28 cellular contexts compared by ENCODE assay signal in genomic region chr3:29137601-29138000, GRCh38.
A peak's percentile ranks its signal among the peaks of the same experiment; 100 is the strongest.
DNase-seq lines count a peak whose midpoint lies in the region; ATAC-seq, FAIRE-seq and TF ChIP-seq lines count a peak whose summit lies in the region.
"Had no signal": no experiment of that assay in that cellular context is flagged by ENCODE, and none has a peak within 500 bp of the region (broad histone marks: within the 10 kb centered on the region; RNA-seq: fewer than 3 reads in every experiment).

No MANE protein-coding gene starts in this region.

- H3K14ac ChIP-seq in H1 (ENCODE audit: insufficient read length) = no peak overlapping the region

- POLR2A ChIA-PET in activated CD4-positive, alpha-beta T cell treated with anti-CD3 and anti-CD28 coated beads for 36 hours (lab: Charles Lee) = interaction anchor here (0.6 kb wide), 1 partner anchor 83 kb away, joined by 6 read pairs; no protein-coding TSS in a partner anchor
- POLR2A ChIA-PET in H1 (lab: Charles Lee; ENCODE audit: partially characterized antibody) = no interaction called here

- TF ChIP-seq POLR2A in H1 (IDR thresholded peaks at IDR 0.05; ENCODE audit: control extremely low read depth in 1 of 2, low read depth in 2 of 2, low read length in 2 of 2) = no peak
- no peak for TF ChIP-seq POLR2A in Peyer's patch (IDR thresholded peaks at IDR 0.05)

- H2AFZ ChIP-seq in H1 (ENCODE audit: low read length) = 0 out of 2 replicates have a peak overlapping the region, but pooled peaks have one; percentile 64

- DNase-seq in activated CD4-positive, alpha-beta T cell treated with anti-CD3 and anti-CD28 coated beads for 36 hours = peak; percentile 47
- DNase-seq in activated CD4-positive, alpha-beta T cell treated with anti-CD3 and anti-CD28 coated beads, Interleukin-2, amount 50 U/mL, for 1 hour = no peak
- peak; percentile 19 for DNase-seq in stimulated activated CD4-positive, alpha-beta T cell treated with anti-CD3 and anti-CD28 coated beads, Interleukin-15, amount 100 ng/mL, for 24 hours
- DNase-seq in stimulated activated CD4-positive, alpha-beta T cell treated with anti-CD3 and anti-CD28 coated beads, Interleukin-4, amount 100 ng/mL, for 1 hour = no peak
- DNase-seq in H1 (ENCODE audit: low read depth in 1 of 2, low spot score in 2 of 2) (no peak), Peyer's patch (no peak)
- no peak for DNase-seq in stimulated activated effector memory CD8-positive, alpha-beta T cell treated with anti-CD3 and anti-CD28 coated beads, Interleukin-12 subunit alpha, Interleukin-12 subunit beta, amount 100 ng/mL, for 72 hours (ENCODE audit: low spot score in 2 of 2)
- DNase-seq: activated CD4-positive, alpha-beta T cell treated with anti-CD3 and anti-CD28 coated beads, Interleukin-2, amount 50 U/mL, for 4 hours; activated T-cell treated with anti-CD3 and anti-CD28 coated beads, Interleukin-2, amount 50 U/mL, for 4 hours; CD4-positive, alpha-beta memory T cell; central memory CD4-positive, alpha-beta T cell; endodermal cell; midbrain; naive thymus-derived CD4-positive, alpha-beta T cell; NCI-H1436 treated with DMSO at 0.1 percent for 48 hours; NCI-H446; NCI-H82; Right ventricle myocardium superior had no signal

- H3K4me3 ChIP-seq in H1 (ENCODE audit: extremely low read depth in 1 of 4, insufficient read depth in 2 of 4, low read depth in 3 of 4, low read length in 4 of 4) (no peak overlapping the region), Peyer's patch (no peak overlapping the region)
- H3K4me3 ChIP-seq: ascending aorta, gastroesophageal sphincter had no signal

- no peak overlapping the region for H3K23ac ChIP-seq in H1 (ENCODE audit: insufficient read length)

- TF ChIP-seq CTCF in H1 (IDR thresholded peaks at IDR 0.05; ENCODE audit: control extremely low read depth in 1 of 3, insufficient read depth in 1 of 3, low read depth in 1 of 3, low read length in 3 of 3) (no peak), Peyer's patch (IDR thresholded peaks at IDR 0.05) (no peak)

- no peak overlapping the region for H2AK5ac ChIP-seq in H1 (ENCODE audit: low read depth, low read length)

- FAIRE-seq in H1 (lab: Jason Lieb, UNC) = no peak
- FAIRE-seq: A204.1, GM12891, islet of Langerhans had no signal

- no peaks in the 10 kb centered on the region for H4K20me1 ChIP-seq in H1 (replicated peaks in 1 of 2; ENCODE audit: control insufficient read depth in 1 of 2, insufficient read depth in 2 of 2, low read length in 2 of 2)

- no peak overlapping the region for H4K91ac ChIP-seq in H1 (replicated peaks; ENCODE audit: insufficient read length, low read length)

- H3K27me3 ChIP-seq in H1 (replicated peaks in 1 of 4; ENCODE audit: control insufficient read depth in 3 of 4, extremely low read depth in 1 of 4, insufficient read depth in 3 of 4, low read length in 3 of 4) (0 out of 7 replicates have a peak, but pooled peaks cover 0 to 2% (median 0%) of the 10 kb centered on the region in 4 experiments), Peyer's patch (no peaks in the 10 kb centered on the region)
- H3K27me3 ChIP-seq: ascending aorta, gastroesophageal sphincter had no signal

- CTCF ChIA-PET in activated CD4-positive, alpha-beta T cell treated with anti-CD3 and anti-CD28 coated beads for 36 hours (lab: Charles Lee) = interaction anchor here (1.7 kb wide), 1 partner anchor 9 kb away, joined by 4 read pairs; no protein-coding TSS in a partner anchor
- CTCF ChIA-PET in H1 (lab: Charles Lee; ENCODE audit: partially characterized antibody) = no interaction called here

- TF ChIP-seq RAD21 in H1 (IDR thresholded peaks at IDR 0.05 in 1 of 2, conservative IDR thresholded peaks at IDR 0.05 in 1 of 2; ENCODE audit: low read depth in 2 of 2, low read length in 2 of 2) = no peak; a peak in 1 of 4 replicates

- no peaks in the 10 kb centered on the region for H3K9me3 ChIP-seq in H1 (ENCODE audit: insufficient read depth in 2 of 2, low read depth in 1 of 2, low read length in 1 of 2)
- H3K9me3 ChIP-seq in Peyer's patch = no peaks in the 10 kb centered on the region
- H3K9me3 ChIP-seq: ascending aorta, gastroesophageal sphincter had no signal

- H3K18ac ChIP-seq in H1 (ENCODE audit: extremely low read depth, low read length) = no peak overlapping the region

- H3K36me3 ChIP-seq in H1 (ENCODE audit: control insufficient read depth in 2 of 4, insufficient read depth in 4 of 4, low read length in 3 of 4) (no peaks in the 10 kb centered on the region), Peyer's patch (no peaks in the 10 kb centered on the region)
- H3K36me3 ChIP-seq: ascending aorta, gastroesophageal sphincter had no signal

- intact Hi-C loops in activated CD4-positive, alpha-beta T cell treated with anti-CD3 and anti-CD28 coated beads for 36 hours (cut with DNase I, micrococcal nuclease) = no loop called here

- no peaks in the 10 kb centered on the region for H3K79me1 ChIP-seq in H1 (ENCODE audit: low read depth, low read length)

- H3K4me2 ChIP-seq in H1 (ENCODE audit: insufficient read depth in 1 of 2, low read depth in 2 of 2, low read length in 2 of 2) = no peak overlapping the region
- H3K4me2 ChIP-seq: KMS-11 had no signal

- H3K27ac ChIP-seq in H1 (ENCODE audit: low read depth, low read length) (no peak overlapping the region), Peyer's patch (no peak overlapping the region)
- H3K27ac ChIP-seq: ascending aorta, gastroesophageal sphincter, KMS-11 had no signal

- no peaks in the 10 kb centered on the region for H3K36me3 Mint-ChIP-seq in activated CD4-positive, alpha-beta T cell treated with anti-CD3 and anti-CD28 coated beads for 36 hours (ENCODE audit: low read depth)
- H3K36me3 Mint-ChIP-seq in stimulated activated effector memory CD8-positive, alpha-beta T cell treated with anti-CD3 and anti-CD28 coated beads, Interleukin-12 subunit alpha, Interleukin-12 subunit beta, amount 100 ng/mL, for 72 hours = no peaks in the 10 kb centered on the region
- H3K36me3 Mint-ChIP-seq: activated naive CD4-positive, alpha-beta T cell treated with anti-CD3 and anti-CD28 coated beads, Interleukin-2, amount 50 U/mL, for 24 hours; CD4-positive, alpha-beta memory T cell; naive thymus-derived CD4-positive, alpha-beta T cell; type B pancreatic cell had no signal

- H3K9me3 Mint-ChIP-seq in activated CD4-positive, alpha-beta T cell treated with anti-CD3 and anti-CD28 coated beads for 36 hours (ENCODE audit: low read depth) = no peaks in the 10 kb centered on the region
- no peaks in the 10 kb centered on the region for H3K9me3 Mint-ChIP-seq in stimulated activated effector memory CD8-positive, alpha-beta T cell treated with anti-CD3 and anti-CD28 coated beads, Interleukin-12 subunit alpha, Interleukin-12 subunit beta, amount 100 ng/mL, for 72 hours
- H3K9me3 Mint-ChIP-seq: activated naive CD4-positive, alpha-beta T cell treated with anti-CD3 and anti-CD28 coated beads, Interleukin-2, amount 50 U/mL, for 24 hours; endodermal cell; naive thymus-derived CD4-positive, alpha-beta T cell had no signal

- H3K4ac ChIP-seq in H1 (replicated peaks; ENCODE audit: insufficient read length, low read depth, low read length) = no peak overlapping the region

- H3K27me3 Mint-ChIP-seq in activated CD4-positive, alpha-beta T cell treated with anti-CD3 and anti-CD28 coated beads for 36 hours = peaks cover 2% of the 10 kb centered on the region
- H3K27me3 Mint-ChIP-seq: activated naive CD4-positive, alpha-beta T cell treated with anti-CD3 and anti-CD28 coated beads, Interleukin-2, amount 50 U/mL, for 24 hours; CD4-positive, alpha-beta memory T cell; progenitor cell of endocrine pancreas; type B pancreatic cell had no signal

- no peak overlapping the region for H3K4me3 Mint-ChIP-seq in activated CD4-positive, alpha-beta T cell treated with anti-CD3 and anti-CD28 coated beads for 36 hours
- H3K4me3 Mint-ChIP-seq in stimulated activated effector memory CD8-positive, alpha-beta T cell treated with anti-CD3 and anti-CD28 coated beads, Interleukin-12 subunit alpha, Interleukin-12 subunit beta, amount 100 ng/mL, for 72 hours = no peak overlapping the region
- H3K4me3 Mint-ChIP-seq: activated naive CD4-positive, alpha-beta T cell treated with anti-CD3 and anti-CD28 coated beads, Interleukin-2, amount 50 U/mL, for 24 hours; activated T-cell treated with anti-CD3 and anti-CD28 coated beads, Interleukin-2, amount 50 U/mL, for 4 hours; CD4-positive, alpha-beta memory T cell; endodermal cell; naive thymus-derived CD4-positive, alpha-beta T cell; type B pancreatic cell had no signal

- no peak overlapping the region for H4K5ac ChIP-seq in H1 (ENCODE audit: insufficient read length, low read depth, low read length)

- no peaks in the 10 kb centered on the region for H3K79me2 ChIP-seq in H1 (ENCODE audit: control insufficient read depth in 1 of 2, insufficient read depth in 2 of 2, low read length in 2 of 2)

- peaks cover 0 to 9% (median 4%) of the 10 kb centered on the region in 4 experiments; a peak in 3 of 7 replicates for H3K4me1 ChIP-seq in H1 (replicated peaks in 1 of 4; ENCODE audit: control insufficient read depth in 3 of 4, insufficient read depth in 4 of 4, low read length in 3 of 4)
- H3K4me1 ChIP-seq in Peyer's patch = no peaks in the 10 kb centered on the region

- no peak overlapping the region for H4K8ac ChIP-seq in H1 (ENCODE audit: extremely low read depth, insufficient read depth, low read length)

- no peak overlapping the region for H2BK20ac ChIP-seq in H1 (ENCODE audit: low read length)

- no peak overlapping the region for H3K56ac ChIP-seq in H1 (replicated peaks; ENCODE audit: insufficient read length, low read depth, low read length)

- H3K9ac ChIP-seq in H1 (replicated peaks in 1 of 4; ENCODE audit: extremely low read depth in 1 of 4, low read depth in 3 of 4, low read length in 3 of 4) = no peak overlapping the region
- H3K9ac ChIP-seq: KMS-11 had no signal

- 77% methylated on average over 1 of the region's 1 CpG; no CpG with 5 or more reads in 1 of the 2 experiments for WGBS in H1 (ENCODE audit: extremely low coverage in 1 of 2, insufficient coverage in 1 of 2, insufficient read length in 1 of 2, insufficient replicate concordance in 2 of 2, low coverage in 1 of 2, low lambda C conversion rate in 2 of 2, missing lambda C conversion rate in 1 of 2), 2 experiments

- no peak overlapping the region for H3K27ac Mint-ChIP-seq in activated CD4-positive, alpha-beta T cell treated with anti-CD3 and anti-CD28 coated beads for 36 hours
- no peak overlapping the region for H3K27ac Mint-ChIP-seq in stimulated activated effector memory CD8-positive, alpha-beta T cell treated with anti-CD3 and anti-CD28 coated beads, Interleukin-12 subunit alpha, Interleukin-12 subunit beta, amount 100 ng/mL, for 72 hours
- H3K27ac Mint-ChIP-seq: activated naive CD4-positive, alpha-beta T cell treated with anti-CD3 and anti-CD28 coated beads, Interleukin-2, amount 50 U/mL, for 24 hours; CD4-positive, alpha-beta memory T cell; endodermal cell; naive thymus-derived CD4-positive, alpha-beta T cell; progenitor cell of endocrine pancreas; type B pancreatic cell had no signal

- no peak overlapping the region for H2BK5ac ChIP-seq in H1 (ENCODE audit: low read depth, low read length)

- H2BK15ac ChIP-seq in H1 (ENCODE audit: low read length) = no peak overlapping the region

- no peak overlapping the region for H2BK120ac ChIP-seq in H1 (replicated peaks; ENCODE audit: low read depth, low read length)

- ATAC-seq in activated CD4-positive, alpha-beta T cell treated with anti-CD3 and anti-CD28 coated beads for 36 hours = peak; percentile 86
- peak; percentile 84 for ATAC-seq in stimulated activated effector memory CD8-positive, alpha-beta T cell treated with anti-CD3 and anti-CD28 coated beads, Interleukin-12 subunit alpha, Interleukin-12 subunit beta, amount 100 ng/mL, for 72 hours
- no peak for ATAC-seq in GM21825 (IDR thresholded peaks at IDR 0.05; ENCODE audit: unreplicated experiment)
- ATAC-seq: gastroesophageal sphincter; naive thymus-derived CD4-positive, alpha-beta T cell had no signal

- no peaks in the 10 kb centered on the region for H3K23me2 ChIP-seq in H1 (ENCODE audit: low read depth, low read length)

- peaks cover 4% of the 10 kb centered on the region for H3K4me1 Mint-ChIP-seq in activated CD4-positive, alpha-beta T cell treated with anti-CD3 and anti-CD28 coated beads for 36 hours
- no peaks in the 10 kb centered on the region for H3K4me1 Mint-ChIP-seq in stimulated activated effector memory CD8-positive, alpha-beta T cell treated with anti-CD3 and anti-CD28 coated beads, Interleukin-12 subunit alpha, Interleukin-12 subunit beta, amount 100 ng/mL, for 72 hours
- H3K4me1 Mint-ChIP-seq: activated naive CD4-positive, alpha-beta T cell treated with anti-CD3 and anti-CD28 coated beads, Interleukin-2, amount 50 U/mL, for 24 hours; CD4-positive, alpha-beta memory T cell; endodermal cell had no signal

- H2BK12ac ChIP-seq in H1 (ENCODE audit: low read depth, low read length) = no peak overlapping the region

- TF ChIP-seq EP300 in H1 (IDR thresholded peaks at IDR 0.05; ENCODE audit: borderline replicate concordance in 1 of 2, low read depth in 2 of 2, low read length in 2 of 2) = no peak

Comparison
In these comparisons a context has a peak if more than half of its experiments do, and no peak if none do; other contexts are left out.
1. DNase-seq: peak in activated CD4-positive, alpha-beta T cell treated with anti-CD3 and anti-CD28 coated beads for 36 hours (single experiment) and stimulated activated CD4-positive, alpha-beta T cell treated with anti-CD3 and anti-CD28 coated beads, Interleukin-15, amount 100 ng/mL, for 24 hours (single experiment); none in activated CD4-positive, alpha-beta T cell treated with anti-CD3 and anti-CD28 coated beads, Interleukin-2, amount 50 U/mL, for 1 hour (single experiment), stimulated activated CD4-positive, alpha-beta T cell treated with anti-CD3 and anti-CD28 coated beads, Interleukin-4, amount 100 ng/mL, for 1 hour (single experiment), H1 (0 of 2), stimulated activated effector memory CD8-positive, alpha-beta T cell treated with anti-CD3 and anti-CD28 coated beads, Interleukin-12 subunit alpha, Interleukin-12 subunit beta, amount 100 ng/mL, for 72 hours (0 of 2) and Peyer's patch (0 of 3).